28 cellular contexts compared by ENCODE assay signal in genomic region chr11:72711141-72711540, GRCh38. TPM values are rescaled to one million over a fixed set of nuclear protein-coding genes. Genes with fewer than 3 reads are reported as not detected.
DNase-seq lines count a peak whose midpoint lies in the region; ATAC-seq and TF ChIP-seq lines count a peak whose summit lies in the region.
"Had no signal": no experiment of that assay in that cellular context is flagged by ENCODE, and none has a peak within 500 bp of the region (broad histone marks: within the 10 kb centered on the region; RNA-seq: fewer than 3 reads in every experiment).

No MANE protein-coding gene starts in this region.

- TF ChIP-seq CTCF in CD14-positive monocyte (IDR thresholded peaks at IDR 0.05) (no peak), natural killer cell (IDR thresholded peaks at IDR 0.05) (no peak), omental fat pad (IDR thresholded peaks at IDR 0.05) (no peak)

- intact Hi-C loops in CD14-positive monocyte (cut with micrococcal nuclease) (loop anchor here in 1 of 2 donors (10.0 kb wide), 1 partner anchor 464 kb away; no protein-coding TSS in a partner anchor), natural killer cell (cut with micrococcal nuclease) (no loop called here)
- intact Hi-C loops in activated T-helper 2 cell treated with anti-CD3 and anti-CD28 coated beads, Interferon-gamma antibody, Interleukin-2, Interleukin-4, amounts not matched to agents 10 μg/mL and 5 μg/mL and 100 μg/mL, durations not matched to agents 14 hours and 24 hours and 36 hours (cut with micrococcal nuclease) = no loop called here

- no peak for ATAC-seq in T-helper 17 cell
- no peak for ATAC-seq in natural killer cell
- peak; percentile 7 for ATAC-seq in omental fat pad (ENCODE audit: low FRiP score)
- ATAC-seq: A549, GM23338 had no signal

- H3K27ac Mint-ChIP-seq in CD14-positive monocyte (peak overlapping the region in 5 of 7 donors; percentile 2 to 69 (median 31)), T-helper 17 cell (peak overlapping the region; percentile 74), natural killer cell (peak overlapping the region; percentile 76 to 93)
- H3K27ac Mint-ChIP-seq in activated T-helper 2 cell treated with anti-CD3 and anti-CD28 coated beads, Interferon-gamma antibody, Interleukin-2, Interleukin-4, amounts not matched to agents 10 μg/mL and 5 μg/mL and 100 μg/mL, durations not matched to agents 14 hours and 24 hours and 36 hours = no peak overlapping the region
- H3K27ac Mint-ChIP-seq: HFFc6 had no signal

- H3K9me3 Mint-ChIP-seq in CD14-positive monocyte = no peaks in the 10 kb centered on the region
- no peaks in the 10 kb centered on the region for H3K9me3 Mint-ChIP-seq in natural killer cell
- no peaks in the 10 kb centered on the region for H3K9me3 Mint-ChIP-seq in activated T-helper 2 cell treated with anti-CD3 and anti-CD28 coated beads, Interferon-gamma antibody, Interleukin-2, Interleukin-4, amounts not matched to agents 10 μg/mL and 5 μg/mL and 100 μg/mL, durations not matched to agents 14 hours and 24 hours and 36 hours
- H3K9me3 Mint-ChIP-seq: CD8-positive, alpha-beta memory T cell; GM23338; HFFc6 had no signal

- H3K9me3 ChIP-seq in T-helper 17 cell (ENCODE audit: control insufficient read depth, low read length, poor library complexity, severe bottlenecking) = no peaks in the 10 kb centered on the region
- H3K9me3 ChIP-seq: A549, HAP-1, SJSA1 had no signal

- H3K27me3 Mint-ChIP-seq in CD14-positive monocyte (ENCODE audit: low read depth in 3 of 3) = peaks cover 0 to 9% (median 0%) of the 10 kb centered on the region in 3 donors
- H3K27me3 Mint-ChIP-seq in T-helper 17 cell = no peaks in the 10 kb centered on the region
- no peaks in the 10 kb centered on the region for H3K27me3 Mint-ChIP-seq in natural killer cell (ENCODE audit: low read depth in 2 of 2)
- H3K27me3 Mint-ChIP-seq in activated T-helper 2 cell treated with anti-CD3 and anti-CD28 coated beads, Interferon-gamma antibody, Interleukin-2, Interleukin-4, amounts not matched to agents 10 μg/mL and 5 μg/mL and 100 μg/mL, durations not matched to agents 14 hours and 24 hours and 36 hours (ENCODE audit: low read depth) = no peaks in the 10 kb centered on the region
- H3K27me3 Mint-ChIP-seq: CD8-positive, alpha-beta memory T cell had no signal

- H3K36me3 Mint-ChIP-seq in CD14-positive monocyte (peaks cover 80 to 100% of the 10 kb centered on the region in 2 donors), T-helper 17 cell (ENCODE audit: low read depth) (peaks cover 8% of the 10 kb centered on the region), natural killer cell (peaks cover 12% of the 10 kb centered on the region)
- H3K36me3 Mint-ChIP-seq in activated T-helper 2 cell treated with anti-CD3 and anti-CD28 coated beads, Interferon-gamma antibody, Interleukin-2, Interleukin-4, amounts not matched to agents 10 μg/mL and 5 μg/mL and 100 μg/mL, durations not matched to agents 14 hours and 24 hours and 36 hours (ENCODE audit: low read depth) = peaks cover 53% of the 10 kb centered on the region

- DNase-seq in CD14-positive monocyte (ENCODE audit: low spot score) (no peak), T-helper 17 cell (no peak), natural killer cell (no peak), omental fat pad (ENCODE audit: low spot score) (no peak), AG08396 (ENCODE audit: low spot score) (no peak), HK-2 (ENCODE audit: unreplicated experiment) (no peak)
- no peak for DNase-seq in activated T-helper 2 cell treated with anti-CD3 and anti-CD28 coated beads, Interferon-gamma antibody, Interleukin-2, Interleukin-4, amounts not matched to agents 10 μg/mL and 5 μg/mL and 100 μg/mL, durations not matched to agents 14 hours and 24 hours and 36 hours (ENCODE audit: low spot score)
- DNase-seq: CD8-positive, alpha-beta memory T cell; DMS 273 treated with DMSO at 0.1 percent for 48 hours; DMS79; EL; GF-D8; HFFc6; NCI-H1048; NCI-H1417; NCI-H1694 treated with DMSO at 0.1 percent for 48 hours; NCI-H2081; NCI-H2171; NCI-H345; NCI-H526; NCI-H82; PC-9; Right ventricle myocardium superior; RPMI8226 had no signal

- H3K4me3 Mint-ChIP-seq in CD14-positive monocyte (no peak overlapping the region), T-helper 17 cell (no peak overlapping the region), natural killer cell (no peak overlapping the region)
- no peak overlapping the region for H3K4me3 Mint-ChIP-seq in activated T-helper 2 cell treated with anti-CD3 and anti-CD28 coated beads, Interferon-gamma antibody, Interleukin-2, Interleukin-4, amounts not matched to agents 10 μg/mL and 5 μg/mL and 100 μg/mL, durations not matched to agents 14 hours and 24 hours and 36 hours (ENCODE audit: low read depth)
- H3K4me3 Mint-ChIP-seq: CD8-positive, alpha-beta memory T cell; GM23338; HFFc6 had no signal

- H3K4me1 Mint-ChIP-seq in CD14-positive monocyte = peaks cover 31% of the 10 kb centered on the region
- H3K4me1 Mint-ChIP-seq in T-helper 17 cell = peaks cover 21% of the 10 kb centered on the region
- peaks cover 58 to 80% of the 10 kb centered on the region in 2 donors for H3K4me1 Mint-ChIP-seq in natural killer cell
- H3K4me1 Mint-ChIP-seq in activated T-helper 2 cell treated with anti-CD3 and anti-CD28 coated beads, Interferon-gamma antibody, Interleukin-2, Interleukin-4, amounts not matched to agents 10 μg/mL and 5 μg/mL and 100 μg/mL, durations not matched to agents 14 hours and 24 hours and 36 hours (ENCODE audit: low read depth) = peaks cover 3% of the 10 kb centered on the region

RNA-seq across cellular contexts. Expression of gene PDE2A, which starts 36.9 kb away (rescaled TPM):
- polyA plus RNA-seq in CD14-positive monocyte = under 1 TPM; 0.18 to 0.53 TPM
- total RNA-seq in T-helper 17 cell (1 to 10 TPM; 2.7 to 4.9 TPM), natural killer cell (10 to 100 TPM in 1 of 3 donors, 1 to 10 TPM in 2; 8.7 to 11.9 (median 9.0) TPM), omental fat pad (100 to 1,000 TPM in 1 of 4 donors, 10 to 100 TPM in 3; 54.0 to 339 (median 84.6) TPM)
- total RNA-seq in activated T-helper 2 cell treated with anti-CD3 and anti-CD28 coated beads, Interferon-gamma antibody, Interleukin-2, Interleukin-4, amounts not matched to agents 10 μg/mL and 5 μg/mL and 100 μg/mL, durations not matched to agents 14 hours and 24 hours and 36 hours = 0.44 and 0.62 TPM in 2 replicates
- total RNA-seq: SJSA1 had no signal

RNA-seq across cellular contexts. Expression of gene ARAP1, which starts 41.1 kb away (rescaled TPM):
- 10 to 100 TPM; 48.7 to 79.0 TPM for polyA plus RNA-seq in CD14-positive monocyte
- total RNA-seq in T-helper 17 cell = 100 to 1,000 TPM in 1 of 2 donors, 10 to 100 TPM in 1; 93.3 to 108 TPM
- total RNA-seq in natural killer cell = 100 to 1,000 TPM; 293 to 327 (median 296) TPM
- 100 to 1,000 TPM; 112 to 204 (median 123) TPM for total RNA-seq in omental fat pad
- 95.2 and 96.2 TPM in 2 replicates for total RNA-seq in activated T-helper 2 cell treated with anti-CD3 and anti-CD28 coated beads, Interferon-gamma antibody, Interleukin-2, Interleukin-4, amounts not matched to agents 10 μg/mL and 5 μg/mL and 100 μg/mL, durations not matched to agents 14 hours and 24 hours and 36 hours

Comparison
In these comparisons a context has a peak if more than half of its experiments do, and no peak if none do; other contexts are left out.
1. RNA of gene PDE2A, which starts 36.9 kb away (total RNA-seq): 54.0 to 339 TPM in omental fat pad; 8.7 to 11.9 TPM in natural killer cell, 2.7 to 4.9 TPM in T-helper 17 cell and 0.44 to 0.62 TPM in activated T-helper 2 cell treated with anti-CD3 and anti-CD28 coated beads, Interferon-gamma antibody, Interleukin-2, Interleukin-4, amounts not matched to agents 10 μg/mL and 5 μg/mL and 100 μg/mL, durations not matched to agents 14 hours and 24 hours and 36 hours; every median in the first group is over 4 times any median in the second.